ENCODE assay signal across 1 cellular context in the genomic region with DNA sequence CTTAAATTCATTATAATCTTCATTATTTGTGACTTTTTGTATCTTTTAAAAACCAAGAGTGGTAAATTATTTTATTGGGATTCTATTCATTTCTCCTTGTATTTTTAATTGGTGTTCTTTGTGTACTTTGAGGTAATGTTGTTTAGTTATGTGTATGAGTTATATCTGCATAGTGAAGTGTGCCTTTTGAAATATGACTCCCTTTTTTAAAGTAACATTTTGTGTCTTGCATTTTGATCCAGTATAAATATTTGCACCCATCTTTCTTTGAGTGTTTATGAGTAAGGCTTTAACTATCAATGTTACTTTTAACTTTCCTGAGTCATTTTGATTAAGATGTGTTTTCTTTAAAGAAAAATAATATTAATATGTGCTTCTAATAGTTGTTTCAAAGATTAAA.
TF ChIP-seq lines count a peak whose summit lies in the region.

No MANE protein-coding gene starts in this region.

TF ChIP-seq in IMR-90, 13 proteins besides CTCF, POLR2A, EP300 and RAD21 (continued from another document):
- TF ChIP-seq, protein P1, sequence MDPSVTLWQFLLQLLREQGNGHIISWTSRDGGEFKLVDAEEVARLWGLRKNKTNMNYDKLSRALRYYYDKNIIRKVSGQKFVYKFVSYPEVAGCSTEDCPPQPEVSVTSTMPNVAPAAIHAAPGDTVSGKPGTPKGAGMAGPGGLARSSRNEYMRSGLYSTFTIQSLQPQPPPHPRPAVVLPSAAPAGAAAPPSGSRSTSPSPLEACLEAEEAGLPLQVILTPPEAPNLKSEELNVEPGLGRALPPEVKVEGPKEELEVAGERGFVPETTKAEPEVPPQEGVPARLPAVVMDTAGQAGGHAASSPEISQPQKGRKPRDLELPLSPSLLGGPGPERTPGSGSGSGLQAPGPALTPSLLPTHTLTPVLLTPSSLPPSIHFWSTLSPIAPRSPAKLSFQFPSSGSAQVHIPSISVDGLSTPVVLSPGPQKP (IDR thresholded peaks at IDR 0.05; ENCODE audit: borderline replicate concordance, low read depth, low read length): no peak
- TF ChIP-seq NFE2L2 (IDR thresholded peaks at IDR 0.05; ENCODE audit: low read depth, low read length) (no peak), MAZ (IDR thresholded peaks at IDR 0.05; ENCODE audit: borderline replicate concordance, low read depth, low read length) (no peak)
